ENCODE assay signal across 8 cellular contexts in the genomic region with DNA sequence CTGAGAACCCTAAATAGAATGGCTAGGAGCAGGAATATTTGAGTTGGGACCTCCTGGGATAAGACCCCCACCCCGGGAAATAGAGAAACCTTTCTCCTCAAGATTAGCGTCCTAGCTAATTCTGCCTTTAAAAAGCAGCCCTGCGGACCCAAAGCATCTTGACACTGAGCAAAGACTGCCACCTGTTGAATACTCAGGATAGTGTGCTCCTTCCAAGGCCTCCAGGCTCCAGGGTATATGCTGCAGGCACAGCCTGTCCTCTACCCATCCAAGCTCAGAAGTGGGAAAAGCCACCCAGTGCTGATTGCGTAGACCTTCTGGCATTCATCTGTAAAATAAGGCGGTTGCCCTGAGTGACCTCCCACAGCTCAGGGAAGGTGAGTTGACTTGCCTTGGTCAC.
A peak's percentile ranks its signal among the peaks of the same experiment; 100 is the strongest.
DNase-seq lines count a peak whose midpoint lies in the region; ATAC-seq and TF ChIP-seq lines count a peak whose summit lies in the region.

No MANE protein-coding gene starts in this region.

- TF ChIP-seq CTCF in body of pancreas (IDR thresholded peaks at IDR 0.05) (peak in 6 of 7 experiments; percentile 36 to 65 (median 48)), stomach (IDR thresholded peaks at IDR 0.05) (peak in 5 of 7 experiments; percentile 38 to 70 (median 49))

- intact Hi-C loops in body of pancreas (cut with DNase I) (no loop called here), stomach (cut with DNase I; ENCODE audit: low total_unique reads) (no loop called here)

- DNase-seq in DMS114 treated with DMSO at 0.1 percent for 48 hours (lab: John Stamatoyannopoulos, UW; ENCODE audit: unreplicated experiment), result peak; percentile 13
- peak; percentile 69 for DNase-seq in HuH-7 (ENCODE audit: low spot score)
- peak; percentile 34 to 55 (median 43) for DNase-seq in body of pancreas
- peak; percentile 62 for DNase-seq in iPS-NIHi11 (ENCODE audit: low spot score)
- peak; percentile 51 for DNase-seq in stomach

- WGBS in body of pancreas, 2 donors, result 8 to 24% methylated on average over 4 to 5 of the region's 5 CpGs
- WGBS in stomach, 5 donors, result 13 to 23% (median 16%) methylated on average over 4 to 5 of the region's 5 CpGs

- H3K27ac ChIP-seq in body of pancreas (no peak overlapping the region), stomach (no peak overlapping the region)

- no peaks in the 10 kb centered on the region for H3K27me3 ChIP-seq in body of pancreas
- H3K27me3 ChIP-seq in stomach, result no peaks in the 10 kb centered on the region

- peak; percentile 60 for ATAC-seq in body of pancreas
- no peak for ATAC-seq in HG02884 (IDR thresholded peaks at IDR 0.05; ENCODE audit: unreplicated experiment)
- ATAC-seq in HG03175 (IDR thresholded peaks at IDR 0.05; ENCODE audit: unreplicated experiment), result no peak
- no peak for ATAC-seq in GM18511 (IDR thresholded peaks at IDR 0.05; ENCODE audit: unreplicated experiment)

- no peak for TF ChIP-seq POLR2A in body of pancreas (IDR thresholded peaks at IDR 0.05)
- TF ChIP-seq POLR2A in stomach (IDR thresholded peaks at IDR 0.05), result no peak

- no peaks in the 10 kb centered on the region for H3K9me3 ChIP-seq in body of pancreas
- no peaks in the 10 kb centered on the region for H3K9me3 ChIP-seq in stomach

- H3K4me3 ChIP-seq in body of pancreas, result no peak overlapping the region
- no peak overlapping the region for H3K4me3 ChIP-seq in stomach

- H3K36me3 ChIP-seq in body of pancreas (replicated peaks in 1 of 2; ENCODE audit: insufficient read depth in 1 of 2, low read depth in 2 of 2) (no peaks in the 10 kb centered on the region), stomach (no peaks in the 10 kb centered on the region)

- H3K4me1 ChIP-seq in body of pancreas, result no peaks in the 10 kb centered on the region
- H3K4me1 ChIP-seq in stomach, result peaks cover 5 to 10% (median 7%) of the 10 kb centered on the region in 4 donors

- TF ChIP-seq EP300 in stomach (IDR thresholded peaks at IDR 0.05), result no peak

Comparison
In these comparisons a context has a peak if more than half of its experiments do, and no peak if none do; other contexts are left out.
1. DNase-seq: peak in every context shown above with its lines; median percentile 69 in HuH-7; 62 in iPS-NIHi11; 51 in stomach; 43 in body of pancreas; 13 in DMS114 treated with DMSO at 0.1 percent for 48 hours.